In genomic region chr12:114401346-114402320, GRCh38 we compare ENCODE assay signal across 24 cellular contexts. TPM values are rescaled to one million over a fixed set of nuclear protein-coding genes. Genes with fewer than 3 reads are reported as not detected.
DNase-seq lines count a peak whose midpoint lies in the region; ATAC-seq, FAIRE-seq and TF ChIP-seq lines count a peak whose summit lies in the region.
"Had no signal": no experiment of that assay in that cellular context is flagged by ENCODE, and none has a peak within 500 bp of the region (broad histone marks: within the 10 kb centered on the region; RNA-seq: fewer than 3 reads in every experiment).

No MANE protein-coding gene starts in this region.

- no peak overlapping the region for H3K4me3 Mint-ChIP-seq in stimulated activated naive CD8-positive, alpha-beta T cell treated with anti-CD3 and anti-CD28 coated beads, Interleukin-15, Interleukin-2, amounts not matched to agents 100 ng/mL and 50 ng/mL, for 24 hours
- no peak overlapping the region for H3K4me3 Mint-ChIP-seq in stimulated activated naive CD8-positive, alpha-beta T cell treated with anti-CD3 and anti-CD28 coated beads, Interleukin-15, amount 100 ng/mL, for 72 hours
- H3K4me3 Mint-ChIP-seq: activated CD4-positive, alpha-beta memory T cell treated with anti-CD3 and anti-CD28 coated beads, Interleukin-2, amount 10 ng/mL, durations not matched to agents 7 days and 5 days; activated naive CD4-positive, alpha-beta T cell treated with anti-CD3 and anti-CD28 coated beads for 36 hours; activated T-cell treated with anti-CD3 and anti-CD28 coated beads, Interleukin-2, amount 50 U/mL, for 24 hours; CD4-positive, alpha-beta memory T cell; natural killer cell had no signal

- peak overlapping the region; percentile 25 to 38 for H3K27ac ChIP-seq in esophagus (ENCODE audit: low read depth in 2 of 2, low read length in 1 of 2)
- H3K27ac ChIP-seq in lung (ENCODE audit: low read depth in 1 of 2, low read length in 1 of 2), result peak overlapping the region; percentile 49 to 68
- H3K27ac ChIP-seq: colonic mucosa, thoracic aorta had no signal

- no peak for FAIRE-seq in urothelium cell line (lab: Jason Lieb, UNC)

- H3K4me1 ChIP-seq in esophagus (ENCODE audit: control insufficient read depth in 2 of 2, insufficient read depth in 2 of 2, low read length in 1 of 2) (peaks cover 0 to 4% of the 10 kb centered on the region in 2 donors), lung (ENCODE audit: control insufficient read depth in 2 of 2, insufficient read depth in 2 of 2, low read length in 2 of 2) (peaks cover 0 to 2% of the 10 kb centered on the region in 2 donors)
- H3K4me1 ChIP-seq: colonic mucosa had no signal

- H3K27me3 ChIP-seq in esophagus (ENCODE audit: control insufficient read depth in 1 of 2, insufficient read depth in 2 of 2, low read length in 2 of 2), result peaks cover 27 to 29% of the 10 kb centered on the region in 2 donors
- H3K27me3 ChIP-seq in lung (ENCODE audit: control insufficient read depth, insufficient read depth), result peaks cover 29% of the 10 kb centered on the region

- DNase-seq in stimulated activated naive CD8-positive, alpha-beta T cell treated with anti-CD3 and anti-CD28 coated beads, Interleukin-15, amount 100 ng/mL, for 72 hours, result no peak
- no peak for DNase-seq in lung (ENCODE audit: low spot score)
- DNase-seq in urothelium cell line (ENCODE audit: low spot score), result no peak
- no peak for DNase-seq in DMS79 (lab: John Stamatoyannopoulos, UW)
- DNase-seq: activated CD4-positive, alpha-beta memory T cell treated with anti-CD3 and anti-CD28 coated beads, Interleukin-2, amount 10 ng/mL, durations not matched to agents 7 days and 5 days; activated naive CD4-positive, alpha-beta T cell treated with anti-CD3 and anti-CD28 coated beads for 36 hours; activated T-cell treated with anti-CD3 and anti-CD28 coated beads, Interleukin-2, amount 50 U/mL, for 24 hours; CD4-positive, alpha-beta memory T cell; colonic mucosa; DMS79 treated with DMSO at 0.1 percent for 48 hours; H9; KG1; natural killer cell; NCI-H2029; NCI-H510A treated with DMSO at 0.1 percent for 48 hours; SHP77 treated with DMSO at 0.1 percent for 48 hours; T-helper 1 cell had no signal

- peaks cover 0 to 5% of the 10 kb centered on the region in 2 donors for H3K9me3 ChIP-seq in esophagus (ENCODE audit: control insufficient read depth in 2 of 2, insufficient read depth in 1 of 2, low read depth in 1 of 2, low read length in 1 of 2)
- H3K9me3 ChIP-seq in lung (ENCODE audit: control insufficient read depth in 2 of 2, insufficient read depth in 1 of 2, low read length in 1 of 2), result peaks cover 0 to 12% of the 10 kb centered on the region in 2 donors
- H3K9me3 ChIP-seq: colonic mucosa, thoracic aorta had no signal

- no peaks in the 10 kb centered on the region for H3K9me3 Mint-ChIP-seq in stimulated activated naive CD8-positive, alpha-beta T cell treated with anti-CD3 and anti-CD28 coated beads, Interleukin-15, Interleukin-2, amounts not matched to agents 100 ng/mL and 50 ng/mL, for 24 hours
- H3K9me3 Mint-ChIP-seq in stimulated activated naive CD8-positive, alpha-beta T cell treated with anti-CD3 and anti-CD28 coated beads, Interleukin-15, amount 100 ng/mL, for 72 hours, result no peaks in the 10 kb centered on the region
- H3K9me3 Mint-ChIP-seq: activated CD4-positive, alpha-beta memory T cell treated with anti-CD3 and anti-CD28 coated beads, Interleukin-2, amount 10 ng/mL, durations not matched to agents 7 days and 5 days; activated naive CD4-positive, alpha-beta T cell treated with anti-CD3 and anti-CD28 coated beads for 36 hours; activated T-cell treated with anti-CD3 and anti-CD28 coated beads, Interleukin-2, amount 50 U/mL, for 24 hours had no signal

- H3K27ac Mint-ChIP-seq in stimulated activated naive CD8-positive, alpha-beta T cell treated with anti-CD3 and anti-CD28 coated beads, Interleukin-15, Interleukin-2, amounts not matched to agents 100 ng/mL and 50 ng/mL, for 24 hours, result peak overlapping the region; percentile 10
- no peak overlapping the region for H3K27ac Mint-ChIP-seq in stimulated activated naive CD8-positive, alpha-beta T cell treated with anti-CD3 and anti-CD28 coated beads, Interleukin-15, amount 100 ng/mL, for 72 hours
- H3K27ac Mint-ChIP-seq: activated CD4-positive, alpha-beta memory T cell treated with anti-CD3 and anti-CD28 coated beads, Interleukin-2, amount 10 ng/mL, durations not matched to agents 7 days and 5 days; activated naive CD4-positive, alpha-beta T cell treated with anti-CD3 and anti-CD28 coated beads for 36 hours; activated T-cell treated with anti-CD3 and anti-CD28 coated beads, Interleukin-2, amount 50 U/mL, for 24 hours; CD4-positive, alpha-beta memory T cell; H9; natural killer cell had no signal

- H3K27me3 Mint-ChIP-seq in stimulated activated naive CD8-positive, alpha-beta T cell treated with anti-CD3 and anti-CD28 coated beads, Interleukin-15, Interleukin-2, amounts not matched to agents 100 ng/mL and 50 ng/mL, for 24 hours, result peaks cover 92% of the 10 kb centered on the region
- peaks cover 100% of the 10 kb centered on the region for H3K27me3 Mint-ChIP-seq in stimulated activated naive CD8-positive, alpha-beta T cell treated with anti-CD3 and anti-CD28 coated beads, Interleukin-15, amount 100 ng/mL, for 72 hours

- TF ChIP-seq CTCF in lung (IDR thresholded peaks at IDR 0.05; ENCODE audit: control extremely low read depth, extremely low read depth), result no peak

- WGBS in esophagus, 2 donors, result 17 to 23% methylated on average over 11 of the region's 11 CpGs
- 13 to 17% methylated on average over 11 of the region's 11 CpGs for WGBS in lung, 2 donors

- H3K4me1 Mint-ChIP-seq in stimulated activated naive CD8-positive, alpha-beta T cell treated with anti-CD3 and anti-CD28 coated beads, Interleukin-15, Interleukin-2, amounts not matched to agents 100 ng/mL and 50 ng/mL, for 24 hours (ENCODE audit: low read depth), result no peaks in the 10 kb centered on the region
- H3K4me1 Mint-ChIP-seq in stimulated activated naive CD8-positive, alpha-beta T cell treated with anti-CD3 and anti-CD28 coated beads, Interleukin-15, amount 100 ng/mL, for 72 hours, result peaks cover 17% of the 10 kb centered on the region
- H3K4me1 Mint-ChIP-seq: activated CD4-positive, alpha-beta memory T cell treated with anti-CD3 and anti-CD28 coated beads, Interleukin-2, amount 10 ng/mL, durations not matched to agents 7 days and 5 days; natural killer cell had no signal

- no peaks in the 10 kb centered on the region for H3K36me3 Mint-ChIP-seq in stimulated activated naive CD8-positive, alpha-beta T cell treated with anti-CD3 and anti-CD28 coated beads, Interleukin-15, Interleukin-2, amounts not matched to agents 100 ng/mL and 50 ng/mL, for 24 hours (ENCODE audit: low read depth)
- H3K36me3 Mint-ChIP-seq: CD4-positive, alpha-beta memory T cell; natural killer cell had no signal

- no peak for ATAC-seq in stimulated activated naive CD8-positive, alpha-beta T cell treated with anti-CD3 and anti-CD28 coated beads, Interleukin-15, amount 100 ng/mL, for 72 hours
- no peak for ATAC-seq in lung (ENCODE audit: insufficient read depth, low FRiP score)
- no peak for ATAC-seq in GM21619 (IDR thresholded peaks at IDR 0.05; ENCODE audit: unreplicated experiment)
- no peak for ATAC-seq in esophagus mucosa
- ATAC-seq: natural killer cell had no signal

- H3K4me3 ChIP-seq in esophagus (ENCODE audit: low read depth in 1 of 2, low read length in 2 of 2), result no peak overlapping the region
- peak overlapping the region; percentile 11 for H3K4me3 ChIP-seq in lung
- H3K4me3 ChIP-seq: colonic mucosa, thoracic aorta had no signal

- H3K36me3 ChIP-seq in esophagus (ENCODE audit: control insufficient read depth in 2 of 2, insufficient read depth in 2 of 2, low read length in 1 of 2) (no peaks in the 10 kb centered on the region), lung (ENCODE audit: control insufficient read depth in 2 of 2, insufficient read depth in 2 of 2, low read length in 2 of 2) (no peaks in the 10 kb centered on the region)
- H3K36me3 ChIP-seq: colonic mucosa, thoracic aorta had no signal

RNA-seq across cellular contexts. Expression of gene TBX5, which starts 4.3 kb away (rescaled TPM):
- 1 to 10 TPM in 1 of 2 donors, under 1 TPM in 1; 0.51 to 1.2 TPM for polyA plus RNA-seq in esophagus
- total RNA-seq in lung, result 10 to 100 TPM; 20.8 to 39.7 TPM
- polyA plus RNA-seq in lung, result 1 to 10 TPM; 5.6 to 7.1 TPM
- 0.48 TPM for total RNA-seq in esophagus mucosa
- total RNA-seq: activated CD4-positive, alpha-beta memory T cell treated with anti-CD3 and anti-CD28 coated beads, Interleukin-2, amount 10 ng/mL, durations not matched to agents 7 days and 5 days; activated naive CD4-positive, alpha-beta T cell treated with anti-CD3 and anti-CD28 coated beads for 36 hours; CD4-positive, alpha-beta memory T cell; colonic mucosa; glomerular endothelial cell; H9; natural killer cell; posterior vena cava had no signal
- polyA plus RNA-seq: CD4-positive, alpha-beta memory T cell had no signal

Comparison
In these comparisons a context has a peak if more than half of its experiments do, and no peak if none do; other contexts are left out.
1. RNA of gene TBX5, which starts 4.3 kb away (total RNA-seq): 20.8 to 39.7 TPM in lung; 0.48 TPM in esophagus mucosa (single experiment); every median in the first group is over 10 times any median in the second.